Comparison of ENCODE assay signal across 15 cellular contexts in genomic region chr3:16297991-16298885, GRCh38. TPM values are rescaled to one million over a fixed set of nuclear protein-coding genes. Genes with fewer than 3 reads are reported as not detected.
DNase-seq lines count a peak whose midpoint lies in the region; ATAC-seq and TF ChIP-seq lines count a peak whose summit lies in the region.
"Had no signal": no experiment of that assay in that cellular context is flagged by ENCODE, and none has a peak within 500 bp of the region (broad histone marks: within the 10 kb centered on the region; RNA-seq: fewer than 3 reads in every experiment).

No MANE protein-coding gene starts in this region.

- POLR2A ChIA-PET in T-cell (lab: Charles Lee): interaction anchor here in 1 of 2 donors (1.0 kb wide), 1 partner anchor 12 kb away, joined by 3 read pairs; no protein-coding TSS in a partner anchor

- peak; percentile 60 for DNase-seq in activated CD4-positive, alpha-beta T cell treated with anti-CD3 and anti-CD28 coated beads, Interleukin-2, amount 10 ng/mL, durations not matched to agents 24 days and 14 days
- DNase-seq in activated CD4-positive, alpha-beta T cell treated with anti-CD3 and anti-CD28 coated beads for 4 hours: no peak
- DNase-seq in T-cell: no peak
- DNase-seq in effector memory CD8-positive, alpha-beta T cell: no peak
- no peak for DNase-seq in osteocyte (ENCODE audit: extremely low spot score, unreplicated experiment)
- DNase-seq in COR-L47 (lab: John Stamatoyannopoulos, UW): no peak
- DNase-seq in UCSD-AML1 (lab: John Stamatoyannopoulos, UW; ENCODE audit: unreplicated experiment): no peak
- no peak for DNase-seq in DMS53 (lab: John Stamatoyannopoulos, UW)
- DNase-seq: activated CD4-positive, alpha-beta T cell treated with anti-CD3 and anti-CD28 coated beads for 1 hour; left cardiac atrium; NCI-H2081; NCI-H748 treated with DMSO at 0.1 percent for 48 hours; stimulated activated CD4-positive, alpha-beta T cell treated with anti-CD3 and anti-CD28 coated beads, Interleukin-1b, Interleukin-23, amount 100 ng/mL, for 48 hours had no signal

- peak overlapping the region; percentile 62 for H3K4me3 Mint-ChIP-seq in activated CD4-positive, alpha-beta T cell treated with anti-CD3 and anti-CD28 coated beads, Interleukin-2, amount 10 ng/mL, durations not matched to agents 24 days and 14 days
- H3K4me3 Mint-ChIP-seq in T-cell (peak overlapping the region; percentile 37 to 88 (median 49)), osteocyte (ENCODE audit: unreplicated experiment) (no peak overlapping the region)
- peak overlapping the region in 1 of 2 donors; percentile 89 for H3K4me3 Mint-ChIP-seq in effector memory CD8-positive, alpha-beta T cell

- H3K4me1 Mint-ChIP-seq in activated CD4-positive, alpha-beta T cell treated with anti-CD3 and anti-CD28 coated beads, Interleukin-2, amount 10 ng/mL, durations not matched to agents 24 days and 14 days: peaks cover 75% of the 10 kb centered on the region
- peaks cover 97 to 98% (median 98%) of the 10 kb centered on the region in 3 donors for H3K4me1 Mint-ChIP-seq in T-cell
- peaks cover 39 to 80% of the 10 kb centered on the region in 2 donors for H3K4me1 Mint-ChIP-seq in effector memory CD8-positive, alpha-beta T cell (ENCODE audit: low read depth in 2 of 2)
- peaks cover 13% of the 10 kb centered on the region for H3K4me1 Mint-ChIP-seq in osteocyte (ENCODE audit: unreplicated experiment)

- CTCF ChIA-PET in T-cell (lab: Charles Lee): no interaction called here

- TF ChIP-seq CTCF in osteocyte (IDR thresholded peaks at IDR 0.05): no peak

- no peaks in the 10 kb centered on the region for H3K9me3 Mint-ChIP-seq in activated CD4-positive, alpha-beta T cell treated with anti-CD3 and anti-CD28 coated beads, Interleukin-2, amount 10 ng/mL, durations not matched to agents 24 days and 14 days
- H3K9me3 Mint-ChIP-seq in T-cell (peaks cover 0 to 7% (median 0%) of the 10 kb centered on the region in 3 donors), osteocyte (ENCODE audit: unreplicated experiment) (peaks cover 22% of the 10 kb centered on the region)
- no peaks in the 10 kb centered on the region for H3K9me3 Mint-ChIP-seq in effector memory CD8-positive, alpha-beta T cell

- intact Hi-C loops in activated CD4-positive, alpha-beta T cell treated with anti-CD3 and anti-CD28 coated beads, Interleukin-2, amount 10 ng/mL, durations not matched to agents 24 days and 14 days (cut with micrococcal nuclease): loop anchor here (10.0 kb wide), 1 partner anchor 727 kb away; no protein-coding TSS in a partner anchor

- peaks cover 69% of the 10 kb centered on the region for H3K36me3 Mint-ChIP-seq in activated CD4-positive, alpha-beta T cell treated with anti-CD3 and anti-CD28 coated beads, Interleukin-2, amount 10 ng/mL, durations not matched to agents 24 days and 14 days (ENCODE audit: low read depth)
- H3K36me3 Mint-ChIP-seq in T-cell (peaks cover 72% of the 10 kb centered on the region), osteocyte (ENCODE audit: unreplicated experiment) (peaks cover 60% of the 10 kb centered on the region)
- peaks cover 62% of the 10 kb centered on the region for H3K36me3 Mint-ChIP-seq in effector memory CD8-positive, alpha-beta T cell (ENCODE audit: insufficient read depth)

- ATAC-seq in T-cell (replicated peaks in 1 of 4): no peak
- no peak for ATAC-seq in effector memory CD8-positive, alpha-beta T cell (replicated peaks)
- ATAC-seq: A549, Panc1 had no signal

- peak overlapping the region; percentile 84 for H3K27ac Mint-ChIP-seq in activated CD4-positive, alpha-beta T cell treated with anti-CD3 and anti-CD28 coated beads, Interleukin-2, amount 10 ng/mL, durations not matched to agents 24 days and 14 days
- H3K27ac Mint-ChIP-seq in T-cell (peak overlapping the region; percentile 98 to 99), osteocyte (ENCODE audit: unreplicated experiment) (peak overlapping the region; percentile 32)
- peak overlapping the region; percentile 88 to 96 for H3K27ac Mint-ChIP-seq in effector memory CD8-positive, alpha-beta T cell

- no peaks in the 10 kb centered on the region for H3K27me3 Mint-ChIP-seq in activated CD4-positive, alpha-beta T cell treated with anti-CD3 and anti-CD28 coated beads, Interleukin-2, amount 10 ng/mL, durations not matched to agents 24 days and 14 days
- no peaks in the 10 kb centered on the region for H3K27me3 Mint-ChIP-seq in T-cell
- H3K27me3 Mint-ChIP-seq in effector memory CD8-positive, alpha-beta T cell: no peaks in the 10 kb centered on the region
- no peaks in the 10 kb centered on the region for H3K27me3 Mint-ChIP-seq in osteocyte (ENCODE audit: unreplicated experiment)

RNA-seq across cellular contexts. Expression of gene OXNAD1, which starts 33.2 kb away (rescaled TPM):
- 27.1 and 29.8 TPM in 2 replicates for total RNA-seq in activated CD4-positive, alpha-beta T cell treated with anti-CD3 and anti-CD28 coated beads, Interleukin-2, amount 10 ng/mL, durations not matched to agents 24 days and 14 days
- total RNA-seq in T-cell: 100 to 1,000 TPM in 3 of 5 donors, 10 to 100 TPM in 2; 78.5 to 218 (median 101) TPM
- 10.4 and 10.8 TPM in 2 replicates for total RNA-seq in osteocyte

RNA-seq across cellular contexts. Expression of gene DPH3, which starts 33.5 kb away (rescaled TPM):
- total RNA-seq in activated CD4-positive, alpha-beta T cell treated with anti-CD3 and anti-CD28 coated beads, Interleukin-2, amount 10 ng/mL, durations not matched to agents 24 days and 14 days: 27.6 and 30.1 TPM in 2 replicates
- 10 to 100 TPM; 13.1 to 19.0 (median 14.4) TPM for total RNA-seq in T-cell
- 16.7 and 21.4 TPM in 2 replicates for total RNA-seq in osteocyte

Comparison
In these comparisons a context has a peak if more than half of its experiments do, and no peak if none do; other contexts are left out.
1. H3K27ac Mint-ChIP-seq: peak in every context shown above with its lines; median percentile 98 in T-cell; 92 in effector memory CD8-positive, alpha-beta T cell; 84 in activated CD4-positive, alpha-beta T cell treated with anti-CD3 and anti-CD28 coated beads, Interleukin-2, amount 10 ng/mL, durations not matched to agents 24 days and 14 days; 32 in osteocyte.